Comparison of ENCODE assay signal across 8 cellular contexts in genomic region chr11:83194284-83195175, GRCh38. TPM values are rescaled to one million over a fixed set of nuclear protein-coding genes. Genes with fewer than 3 reads are reported as not detected.
DNase-seq lines count a peak whose midpoint lies in the region; ATAC-seq and TF ChIP-seq lines count a peak whose summit lies in the region.

No MANE protein-coding gene starts in this region.

- no peaks in the 10 kb centered on the region for H3K27me3 ChIP-seq in foreskin keratinocyte
- no peaks in the 10 kb centered on the region for H3K27me3 ChIP-seq in neutrophil

- H3K9me3 ChIP-seq in neutrophil, result no peaks in the 10 kb centered on the region

- H3K4me1 ChIP-seq in foreskin keratinocyte, result peaks cover 6% of the 10 kb centered on the region
- H3K4me1 ChIP-seq in neutrophil (ENCODE audit: control insufficient read depth in 1 of 2, insufficient read depth in 1 of 2, low read depth in 1 of 2, low read length in 1 of 2), result peaks cover 27 to 32% of the 10 kb centered on the region in 2 experiments

- DNase-seq in AG20443 (ENCODE audit: low spot score) (peak; percentile 80), SHP77 treated with DMSO at 0.1 percent for 48 hours (lab: John Stamatoyannopoulos, UW) (peak; percentile 23), activated gamma-delta T cell (lab: John Stamatoyannopoulos, UW) (peak; percentile 55), foreskin keratinocyte (peak; percentile 42 to 58)

- H3K27ac ChIP-seq in foreskin keratinocyte, result no peak overlapping the region
- H3K27ac ChIP-seq in neutrophil, result peak overlapping the region; percentile 91
- H3K27ac ChIP-seq in temporal lobe (ENCODE audit: low read depth, low read length), result peak overlapping the region; percentile 47

- peak overlapping the region; percentile 86 to 89 for H3K4me3 ChIP-seq in neutrophil (ENCODE audit: low read depth in 1 of 2, low read length in 1 of 2)

- peak; percentile 1 for TF ChIP-seq CTCF in foreskin keratinocyte (conservative IDR thresholded peaks at IDR 0.05)
- no peak for TF ChIP-seq CTCF in neutrophil (IDR thresholded peaks at IDR 0.05)

- ATAC-seq in GM18909 (IDR thresholded peaks at IDR 0.05; ENCODE audit: poor library complexity, unreplicated experiment) (peak; percentile 63), HG03108 (IDR thresholded peaks at IDR 0.05; ENCODE audit: unreplicated experiment) (peak; percentile 36), foreskin keratinocyte (peak; percentile 61)

- peaks cover 12% of the 10 kb centered on the region for H3K36me3 ChIP-seq in neutrophil

RNA-seq across cellular contexts. Expression of gene ANKRD42, which starts 1.0 kb away (rescaled TPM):
- total RNA-seq in foreskin keratinocyte, result 6.0 and 6.3 TPM in 2 replicates
- 3.2 and 3.4 TPM in 2 replicates for polyA plus RNA-seq in foreskin keratinocyte
- total RNA-seq in temporal lobe, result 7.4 TPM

RNA-seq across cellular contexts. Expression of gene PCF11, which starts 37.6 kb away (rescaled TPM):
- total RNA-seq in foreskin keratinocyte (22.5 and 25.5 TPM in 2 replicates), temporal lobe (45.7 TPM)
- 6.7 and 8.2 TPM in 2 replicates for polyA plus RNA-seq in foreskin keratinocyte

Comparison
In these comparisons a context has a peak if more than half of its experiments do, and no peak if none do; other contexts are left out.
1. DNase-seq: peak in every context shown above with its lines; median percentile 80 in AG20443; 55 in activated gamma-delta T cell; 50 in foreskin keratinocyte; 23 in SHP77 treated with DMSO at 0.1 percent for 48 hours.